Comparison of ENCODE assay signal across 1 cellular context in the genomic region with DNA sequence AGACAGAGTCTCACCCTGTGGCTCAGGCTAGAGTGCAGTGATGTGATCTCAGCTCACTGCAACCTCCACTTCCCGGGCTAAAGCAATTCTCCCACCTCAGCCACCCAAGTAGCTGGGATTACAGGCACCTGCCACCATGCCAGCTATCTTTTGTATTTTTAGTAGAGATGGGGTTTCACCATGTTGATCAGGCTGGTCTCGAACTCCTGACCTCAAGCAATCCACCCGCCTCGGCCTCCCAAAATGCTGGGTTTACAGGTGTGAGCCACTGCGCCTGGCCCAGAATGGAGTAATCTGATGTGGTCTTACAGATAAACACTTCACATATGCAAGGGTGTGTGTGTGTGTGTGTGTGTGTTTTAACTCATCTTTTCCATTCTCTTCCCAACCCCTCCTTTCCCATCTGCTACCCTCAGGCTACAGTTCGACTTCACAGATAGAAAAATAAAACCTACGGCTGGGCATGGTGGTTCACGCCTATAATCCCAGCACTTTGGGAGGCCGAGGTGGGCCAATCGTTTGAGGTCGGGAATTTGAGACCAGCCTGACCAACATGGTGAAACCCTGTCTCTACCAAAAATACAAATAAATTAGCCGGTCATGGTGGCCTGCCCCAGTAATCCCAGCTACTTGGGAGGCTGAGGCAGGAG.
TF ChIP-seq lines count a peak whose summit lies in the region.

No MANE protein-coding gene starts in this region.

TF ChIP-seq in HCT116, 20 proteins besides CTCF, POLR2A, EP300 and RAD21:
- TF ChIP-seq POLR2AphosphoS5 (IDR thresholded peaks at IDR 0.05; ENCODE audit: low read depth, low read length): peak; percentile 31; the same call in 1 of the 2 replicates
TF ChIP-seq in HCT116: peak in this region for 1; not testable (repeated sequence) for 19.
